ENCODE assay signal across 15 cellular contexts in the genomic region with DNA sequence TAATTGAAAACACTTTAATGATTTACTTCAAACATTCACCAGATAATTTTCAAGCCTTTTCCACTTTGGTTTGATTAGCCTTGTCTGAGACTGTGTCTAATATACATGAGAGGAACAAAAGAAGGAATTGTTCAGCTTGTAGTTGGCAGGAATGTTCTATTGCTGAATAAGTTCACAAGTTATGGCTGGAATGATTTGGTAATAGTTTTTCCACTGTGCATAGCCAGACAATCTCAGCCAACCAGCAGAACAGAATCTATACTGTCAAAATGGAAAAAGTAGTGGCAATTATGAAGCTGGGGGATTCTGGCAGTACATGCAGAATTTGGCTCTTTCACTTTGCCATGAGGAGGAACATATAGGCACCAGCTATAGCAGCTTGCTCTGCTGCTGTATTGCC.
DNase-seq lines count a peak whose midpoint lies in the region; ATAC-seq and TF ChIP-seq lines count a peak whose summit lies in the region.
"Had no signal": no experiment of that assay in that cellular context is flagged by ENCODE, and none has a peak within 500 bp of the region (broad histone marks: within the 10 kb centered on the region; RNA-seq: fewer than 3 reads in every experiment).

No MANE protein-coding gene starts in this region.

- H3K27me3 ChIP-seq in left ventricle myocardium inferior (ENCODE audit: low read depth) (no peaks in the 10 kb centered on the region), mammary epithelial cell (ENCODE audit: insufficient read depth, low read length) (no peaks in the 10 kb centered on the region), thoracic aorta (replicated peaks; ENCODE audit: insufficient read depth) (no peaks in the 10 kb centered on the region)
- H3K27me3 ChIP-seq: spleen, transverse colon had no signal

- H3K4me1 ChIP-seq in left ventricle myocardium inferior = peaks cover 14% of the 10 kb centered on the region
- H3K4me1 ChIP-seq in mammary epithelial cell (ENCODE audit: insufficient read depth, low read length) = peaks cover 44% of the 10 kb centered on the region
- peaks cover 12 to 33% of the 10 kb centered on the region in 2 donors for H3K4me1 ChIP-seq in thoracic aorta (ENCODE audit: control insufficient read depth in 1 of 2, low read depth in 2 of 2)
- H3K4me1 ChIP-seq: spleen, transverse colon had no signal

- no peaks in the 10 kb centered on the region for H4K20me1 ChIP-seq in mammary epithelial cell (ENCODE audit: insufficient read depth, low read length)

- TF ChIP-seq CTCF in left ventricle myocardium inferior (IDR thresholded peaks at IDR 0.05; ENCODE audit: borderline replicate concordance) (no peak), mammary epithelial cell (conservative IDR thresholded peaks at IDR 0.05 in 1 of 2, IDR thresholded peaks at IDR 0.05 in 1 of 2; ENCODE audit: extremely low read depth in 1 of 2, insufficient read depth in 1 of 2, low read depth in 1 of 2, low read length in 2 of 2) (no peak), thoracic aorta (IDR thresholded peaks at IDR 0.05) (no peak), natural killer cell (IDR thresholded peaks at IDR 0.05) (no peak), WTC11 (IDR thresholded peaks at IDR 0.05) (no peak)

- H3K27ac ChIP-seq in left ventricle myocardium inferior (replicated peaks) (no peak overlapping the region), mammary epithelial cell (ENCODE audit: insufficient read depth, low read depth, low read length) (peak overlapping the region; percentile 39), thoracic aorta (no peak overlapping the region)
- H3K27ac ChIP-seq: spleen had no signal

- DNase-seq in Right ventricle myocardium inferior (ENCODE audit: missing footprints) (no peak), left ventricle myocardium inferior (no peak), mammary epithelial cell (peak; percentile 52), left ventricle myocardium superior (no peak), thoracic aorta (ENCODE audit: low spot score) (no peak), natural killer cell (no peak), WTC11 (ENCODE audit: low spot score) (no peak)
- DNase-seq: 8988T; activated CD4-positive, CD25-positive, alpha-beta regulatory T cell treated with anti-CD3 and anti-CD28 coated beads, Interleukin-2, amount 50 U/mL, for 72 hours; central memory CD4-positive, alpha-beta T cell; kidney; NCI-H1694; spleen; transverse colon had no signal

- peaks cover 6 to 15% of the 10 kb centered on the region in 2 donors for H3K9me3 Mint-ChIP-seq in natural killer cell
- H3K9me3 Mint-ChIP-seq in WTC11 = peaks cover 11% of the 10 kb centered on the region

- no peaks in the 10 kb centered on the region for H3K79me2 ChIP-seq in mammary epithelial cell (ENCODE audit: insufficient read depth, low read length)

- H3K4me1 Mint-ChIP-seq in natural killer cell = no peaks in the 10 kb centered on the region
- H3K4me1 Mint-ChIP-seq in WTC11 = peaks cover 9% of the 10 kb centered on the region

- POLR2A ChIA-PET in WTC11 (lab: Charles Lee) = no interaction called here

- no peaks in the 10 kb centered on the region for H3K27me3 Mint-ChIP-seq in natural killer cell (ENCODE audit: low read depth in 2 of 2)
- peaks cover 46% of the 10 kb centered on the region for H3K27me3 Mint-ChIP-seq in WTC11 (ENCODE audit: low read depth)

- in situ Hi-C loops in mammary epithelial cell (cut with MboI; ENCODE audit: low sequenced_read_pairs in 2 of 2) = no loop called here

- no TSS peak for BruUV-seq in mammary epithelial cell (replicated peaks; lab: Mats Ljungman, UMichigan)

- H3K36me3 ChIP-seq in left ventricle myocardium inferior (no peaks in the 10 kb centered on the region), mammary epithelial cell (ENCODE audit: insufficient read depth, low read length) (no peaks in the 10 kb centered on the region), thoracic aorta (no peaks in the 10 kb centered on the region)
- H3K36me3 ChIP-seq: spleen, transverse colon had no signal

- no peaks in the 10 kb centered on the region for H3K9me3 ChIP-seq in left ventricle myocardium inferior (replicated peaks)
- H3K9me3 ChIP-seq in mammary epithelial cell (replicated peaks; ENCODE audit: insufficient read depth, low read length) = no peaks in the 10 kb centered on the region
- no peaks in the 10 kb centered on the region for H3K9me3 ChIP-seq in thoracic aorta
- H3K9me3 ChIP-seq: transverse colon had no signal

- CTCF ChIA-PET in mammary epithelial cell (lab: Charles Lee; ENCODE audit: low non-redundant PET) (no interaction called here), WTC11 (lab: Charles Lee) (no interaction called here)

- H3K4me3 ChIP-seq in left ventricle myocardium inferior = no peak overlapping the region
- no peak overlapping the region for H3K4me3 ChIP-seq in mammary epithelial cell (replicated peaks in 1 of 3; ENCODE audit: insufficient read depth in 1 of 3, low read depth in 2 of 3, low read length in 3 of 3)
- H3K4me3 ChIP-seq in thoracic aorta = peak overlapping the region; percentile 31
- H3K4me3 ChIP-seq: spleen, transverse colon had no signal

- no peak overlapping the region for H3K27ac Mint-ChIP-seq in natural killer cell
- no peak overlapping the region for H3K27ac Mint-ChIP-seq in WTC11

- no peak overlapping the region for H3K4me3 Mint-ChIP-seq in natural killer cell
- no peak overlapping the region for H3K4me3 Mint-ChIP-seq in WTC11

- H3K4me2 ChIP-seq in mammary epithelial cell (ENCODE audit: insufficient read depth, low read depth, low read length) = peak overlapping the region; percentile 47

- H2AFZ ChIP-seq in mammary epithelial cell (ENCODE audit: low read depth, low read length) = peak overlapping the region; percentile 53

- ATAC-seq in Right ventricle myocardium inferior = peak; percentile 46
- peak; percentile 83 for ATAC-seq in left ventricle myocardium superior
- ATAC-seq in thoracic aorta (ENCODE audit: insufficient number of reproducible peaks, low FRiP score, low read depth) = no peak
- ATAC-seq in natural killer cell = no peak
- no peak for ATAC-seq in HG02759 (IDR thresholded peaks at IDR 0.05; ENCODE audit: unreplicated experiment)
- ATAC-seq in WTC11 = no peak

- no peak overlapping the region for H3K9ac ChIP-seq in mammary epithelial cell (ENCODE audit: insufficient read depth, low read length)

- dilution Hi-C loops in mammary epithelial cell (cut with HindIII; ENCODE audit: low sequenced_read_pairs) = no loop called here

- intact Hi-C loops in Right ventricle myocardium inferior (cut with DNase I) = no loop called here
- intact Hi-C loops in left ventricle myocardium inferior (cut with micrococcal nuclease) = no loop called here
- intact Hi-C loops in mammary epithelial cell (cut with micrococcal nuclease) = loop anchor here (1.0 kb wide), 1 partner anchor 9 kb away; no protein-coding TSS in a partner anchor
- intact Hi-C loops in left ventricle myocardium superior (cut with micrococcal nuclease) = no loop called here
- intact Hi-C loops in natural killer cell (cut with micrococcal nuclease) = no loop called here

- H3K36me3 Mint-ChIP-seq in natural killer cell (no peaks in the 10 kb centered on the region), WTC11 (no peaks in the 10 kb centered on the region)

TF ChIP-seq in WTC11, 78 proteins besides CTCF, POLR2A, EP300 and RAD21:
- TF ChIP-seq, protein P1, sequence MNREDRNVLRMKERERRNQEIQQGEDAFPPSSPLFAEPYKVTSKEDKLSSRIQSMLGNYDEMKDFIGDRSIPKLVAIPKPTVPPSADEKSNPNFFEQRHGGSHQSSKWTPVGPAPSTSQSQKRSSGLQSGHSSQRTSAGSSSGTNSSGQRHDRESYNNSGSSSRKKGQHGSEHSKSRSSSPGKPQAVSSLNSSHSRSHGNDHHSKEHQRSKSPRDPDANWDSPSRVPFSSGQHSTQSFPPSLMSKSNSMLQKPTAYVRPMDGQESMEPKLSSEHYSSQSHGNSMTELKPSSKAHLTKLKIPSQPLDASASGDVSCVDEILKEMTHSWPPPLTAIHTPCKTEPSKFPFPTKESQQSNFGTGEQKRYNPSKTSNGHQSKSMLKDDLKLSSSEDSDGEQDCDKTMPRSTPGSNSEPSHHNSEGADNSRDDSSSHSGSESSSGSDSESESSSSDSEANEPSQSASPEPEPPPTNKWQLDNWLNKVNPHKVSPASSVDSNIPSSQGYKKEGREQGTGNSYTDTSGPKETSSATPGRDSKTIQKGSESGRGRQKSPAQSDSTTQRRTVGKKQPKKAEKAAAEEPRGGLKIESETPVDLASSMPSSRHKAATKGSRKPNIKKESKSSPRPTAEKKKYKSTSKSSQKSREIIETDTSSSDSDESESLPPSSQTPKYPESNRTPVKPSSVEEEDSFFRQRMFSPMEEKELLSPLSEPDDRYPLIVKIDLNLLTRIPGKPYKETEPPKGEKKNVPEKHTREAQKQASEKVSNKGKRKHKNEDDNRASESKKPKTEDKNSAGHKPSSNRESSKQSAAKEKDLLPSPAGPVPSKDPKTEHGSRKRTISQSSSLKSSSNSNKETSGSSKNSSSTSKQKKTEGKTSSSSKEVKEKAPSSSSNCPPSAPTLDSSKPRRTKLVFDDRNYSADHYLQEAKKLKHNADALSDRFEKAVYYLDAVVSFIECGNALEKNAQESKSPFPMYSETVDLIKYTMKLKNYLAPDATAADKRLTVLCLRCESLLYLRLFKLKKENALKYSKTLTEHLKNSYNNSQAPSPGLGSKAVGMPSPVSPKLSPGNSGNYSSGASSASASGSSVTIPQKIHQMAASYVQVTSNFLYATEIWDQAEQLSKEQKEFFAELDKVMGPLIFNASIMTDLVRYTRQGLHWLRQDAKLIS (CRISPR knock-in tag; IDR thresholded peaks at IDR 0.05; ENCODE audit: borderline replicate concordance) = no peak

Comparison
In these comparisons a context has a peak if more than half of its experiments do, and no peak if none do; other contexts are left out.
1. ATAC-seq: peak in Right ventricle myocardium inferior (single experiment) and left ventricle myocardium superior (single experiment); none in thoracic aorta (single experiment), natural killer cell (0 of 3), HG02759 (single experiment) and WTC11 (single experiment).